In genomic region chr13:78121459-78122348, GRCh38 we compare ENCODE assay signal across 8 cellular contexts.
DNase-seq lines count a peak whose midpoint lies in the region; ATAC-seq, FAIRE-seq and TF ChIP-seq lines count a peak whose summit lies in the region.

No MANE protein-coding gene starts in this region.

- TF ChIP-seq CTCF in WERI-Rb-1 (IDR thresholded peaks at IDR 0.05; ENCODE audit: low read depth, low read length) (peak; percentile 40), fibroblast of pulmonary artery (IDR thresholded peaks at IDR 0.05; ENCODE audit: low read length, missing control alignments) (peak; percentile 86), neutrophil (IDR thresholded peaks at IDR 0.05) (peak; percentile 78)

- peak; percentile 34 for DNase-seq in NCI-H2196 (lab: John Stamatoyannopoulos, UW; ENCODE audit: unreplicated experiment)
- no peak for DNase-seq in NCI-H2196 treated with DMSO at 0.1 percent for 48 hours (lab: John Stamatoyannopoulos, UW; ENCODE audit: unreplicated experiment)
- DNase-seq in H54 (ENCODE audit: insufficient read length, low spot score), result no peak
- peak; percentile 21 for DNase-seq in NCI-H146 treated with DMSO at 0.1 percent for 48 hours (lab: John Stamatoyannopoulos, UW; ENCODE audit: unreplicated experiment)
- peak; percentile 23 for DNase-seq in WERI-Rb-1
- peak; percentile 88 for DNase-seq in fibroblast of pulmonary artery (ENCODE audit: low read depth)

- no peak for ATAC-seq in HG03045 (IDR thresholded peaks at IDR 0.05; ENCODE audit: unreplicated experiment)

- FAIRE-seq in H54 (lab: Jason Lieb, UNC), result peak; percentile 77

- H3K36me3 ChIP-seq in WERI-Rb-1, result no peaks in the 10 kb centered on the region
- H3K36me3 ChIP-seq in neutrophil, result no peaks in the 10 kb centered on the region

- no peaks in the 10 kb centered on the region for H3K27me3 ChIP-seq in WERI-Rb-1 (ENCODE audit: insufficient read depth, low read depth, severe bottlenecking)
- H3K27me3 ChIP-seq in neutrophil, result no peaks in the 10 kb centered on the region

- peaks cover 0 to 3% of the 10 kb centered on the region in 2 experiments for H3K4me1 ChIP-seq in neutrophil (ENCODE audit: control insufficient read depth in 1 of 2, insufficient read depth in 1 of 2, low read depth in 1 of 2, low read length in 1 of 2)

- H3K4me3 ChIP-seq in WERI-Rb-1 (ENCODE audit: low read depth, low read length) (peak overlapping the region; percentile 3; the same call in 1 of the 2 replicates), fibroblast of pulmonary artery (replicated peaks; ENCODE audit: low read depth, low read length) (no peak overlapping the region), neutrophil (ENCODE audit: low read depth in 1 of 2, low read length in 1 of 2) (no peak overlapping the region)

- H3K9me3 ChIP-seq in WERI-Rb-1 (ENCODE audit: severe bottlenecking) (no peaks in the 10 kb centered on the region), neutrophil (no peaks in the 10 kb centered on the region)

- TF ChIP-seq POLR2A in H54 (IDR thresholded peaks at IDR 0.05; ENCODE audit: low read depth, low read length), result no peak

- H3K27ac ChIP-seq in WERI-Rb-1, result no peak overlapping the region
- no peak overlapping the region for H3K27ac ChIP-seq in neutrophil

Comparison
In these comparisons a context has a peak if more than half of its experiments do, and no peak if none do; other contexts are left out.
1. DNase-seq: peak in NCI-H2196 (single experiment), NCI-H146 treated with DMSO at 0.1 percent for 48 hours (single experiment), WERI-Rb-1 (single experiment) and fibroblast of pulmonary artery (single experiment); none in NCI-H2196 treated with DMSO at 0.1 percent for 48 hours (single experiment) and H54 (single experiment).
2. Peak in every context shown above with its lines, with median percentiles within 50 percentile points of each other: CTCF ChIP-seq.